Comparison of ENCODE assay signal across 19 cellular contexts in genomic region chr19:7832781-7833180, GRCh38. TPM values are rescaled to one million over a fixed set of nuclear protein-coding genes. Genes with fewer than 3 reads are reported as not detected.
DNase-seq lines count a peak whose midpoint lies in the region; TF ChIP-seq lines count a peak whose summit lies in the region.
"Had no signal": no experiment of that assay in that cellular context is flagged by ENCODE, and none has a peak within 500 bp of the region (broad histone marks: within the 10 kb centered on the region; RNA-seq: fewer than 3 reads in every experiment).

No MANE protein-coding gene starts in this region.

- no peak overlapping the region for H2AFZ ChIP-seq in mesenchymal stem cell (ENCODE audit: low read depth, low read length)
- H2AFZ ChIP-seq: parathyroid adenoma had no signal

- H3K27me3 ChIP-seq in left ventricle myocardium inferior (ENCODE audit: low read depth) (no peaks in the 10 kb centered on the region), mesenchymal stem cell (ENCODE audit: control insufficient read depth in 1 of 2, insufficient read depth in 1 of 2, low read length in 2 of 2) (peaks cover 0 to 8% of the 10 kb centered on the region in 2 experiments), vagina (no peaks in the 10 kb centered on the region)
- H3K27me3 ChIP-seq: gastrocnemius medialis had no signal

- H3K27me3 Mint-ChIP-seq in dendritic cell treated with granulocyte-macrophage colony-stimulating factor and Interleukin-4, amounts not matched to agents 40 ng/mL and 50 ng/mL, for 4 days = peaks cover 3% of the 10 kb centered on the region
- H3K27me3 Mint-ChIP-seq in activated naive CD4-positive, alpha-beta T cell treated with anti-CD3 and anti-CD28 coated beads, Interleukin-2, amount 10 ng/mL, durations not matched to agents 7 days and 5 days = peaks cover 31% of the 10 kb centered on the region

- peaks cover 41% of the 10 kb centered on the region for H3K4me1 Mint-ChIP-seq in dendritic cell treated with granulocyte-macrophage colony-stimulating factor and Interleukin-4, amounts not matched to agents 40 ng/mL and 50 ng/mL, for 4 days (ENCODE audit: low read depth)
- peaks cover 28% of the 10 kb centered on the region for H3K4me1 Mint-ChIP-seq in activated naive CD4-positive, alpha-beta T cell treated with anti-CD3 and anti-CD28 coated beads, Interleukin-2, amount 10 ng/mL, durations not matched to agents 7 days and 5 days

- no peak overlapping the region for H4K91ac ChIP-seq in mesenchymal stem cell (ENCODE audit: low read length)

- no peak overlapping the region for H2BK120ac ChIP-seq in mesenchymal stem cell (ENCODE audit: low read depth, low read length)

- TF ChIP-seq POLR2A in vagina (IDR thresholded peaks at IDR 0.05) = no peak

- no peaks in the 10 kb centered on the region for H3K36me3 ChIP-seq in left ventricle myocardium inferior
- H3K36me3 ChIP-seq in mesenchymal stem cell (ENCODE audit: control insufficient read depth in 1 of 2, insufficient read depth in 2 of 2, low read depth in 1 of 2, low read length in 2 of 2) = peaks cover 0 to 5% of the 10 kb centered on the region in 2 experiments
- H3K36me3 ChIP-seq in vagina = no peaks in the 10 kb centered on the region
- H3K36me3 ChIP-seq: gastrocnemius medialis, WERI-Rb-1 had no signal

- no peak overlapping the region for H3K4me3 Mint-ChIP-seq in dendritic cell treated with granulocyte-macrophage colony-stimulating factor and Interleukin-4, amounts not matched to agents 40 ng/mL and 50 ng/mL, for 4 days
- no peak overlapping the region for H3K4me3 Mint-ChIP-seq in activated naive CD4-positive, alpha-beta T cell treated with anti-CD3 and anti-CD28 coated beads, Interleukin-2, amount 10 ng/mL, durations not matched to agents 7 days and 5 days

- H3K9me3 ChIP-seq in left ventricle myocardium inferior (replicated peaks) = no peaks in the 10 kb centered on the region
- H3K9me3 ChIP-seq in mesenchymal stem cell (ENCODE audit: control insufficient read depth, low read length) = no peaks in the 10 kb centered on the region
- no peaks in the 10 kb centered on the region for H3K9me3 ChIP-seq in vagina
- H3K9me3 ChIP-seq: A549, gastrocnemius medialis had no signal

- peak overlapping the region; percentile 61 for H3K9ac ChIP-seq in mesenchymal stem cell (ENCODE audit: low read length)
- H3K9ac ChIP-seq: parathyroid adenoma had no signal

- peak overlapping the region; percentile 25 for H3K4me3 ChIP-seq in left ventricle myocardium inferior
- H3K4me3 ChIP-seq in mesenchymal stem cell (ENCODE audit: insufficient read depth in 1 of 2, low read depth in 1 of 2, low read length in 2 of 2) = peak overlapping the region in 1 of 2 experiments; percentile 38
- H3K4me3 ChIP-seq in vagina = no peak overlapping the region
- H3K4me3 ChIP-seq: A549, gastrocnemius medialis had no signal

- TF ChIP-seq CTCF in left ventricle myocardium inferior (IDR thresholded peaks at IDR 0.05; ENCODE audit: borderline replicate concordance) (no peak), vagina (IDR thresholded peaks at IDR 0.05) (no peak)

- no peak overlapping the region for H2BK5ac ChIP-seq in mesenchymal stem cell (ENCODE audit: low read depth, low read length, poor library complexity, severe bottlenecking)

- H3K4me1 ChIP-seq in left ventricle myocardium inferior (peaks cover 35% of the 10 kb centered on the region), mesenchymal stem cell (ENCODE audit: control insufficient read depth, insufficient read depth, low read depth, low read length) (peaks cover 30% of the 10 kb centered on the region), vagina (peaks cover 40% of the 10 kb centered on the region)

- no peaks in the 10 kb centered on the region for H3K9me3 Mint-ChIP-seq in dendritic cell treated with granulocyte-macrophage colony-stimulating factor and Interleukin-4, amounts not matched to agents 40 ng/mL and 50 ng/mL, for 4 days
- no peaks in the 10 kb centered on the region for H3K9me3 Mint-ChIP-seq in activated naive CD4-positive, alpha-beta T cell treated with anti-CD3 and anti-CD28 coated beads, Interleukin-2, amount 10 ng/mL, durations not matched to agents 7 days and 5 days
- H3K9me3 Mint-ChIP-seq: activated T-helper 2 cell treated with anti-CD3 and anti-CD28 coated beads, Interferon-gamma antibody, Interleukin-2, Interleukin-4, amounts not matched to agents 10 μg/mL and 5 μg/mL and 100 μg/mL, durations not matched to agents 14 hours and 24 hours and 36 hours had no signal

- H3K14ac ChIP-seq in mesenchymal stem cell (ENCODE audit: low read length in 2 of 2) = no peak overlapping the region

- H3K79me1 ChIP-seq in mesenchymal stem cell (replicated peaks; ENCODE audit: low read length, poor library complexity, severe bottlenecking) = peaks cover 27% of the 10 kb centered on the region

- no peak overlapping the region for H4K8ac ChIP-seq in mesenchymal stem cell (ENCODE audit: low read length)

- CTCF ChIA-PET in activated naive CD4-positive, alpha-beta T cell treated with anti-CD3 and anti-CD28 coated beads, Interleukin-2, amount 10 ng/mL, durations not matched to agents 7 days and 5 days (lab: Charles Lee) = no interaction called here

- no peak overlapping the region for H3K23ac ChIP-seq in mesenchymal stem cell (ENCODE audit: low read length in 2 of 2)

- no peak overlapping the region for H3K18ac ChIP-seq in mesenchymal stem cell (ENCODE audit: low read depth in 1 of 2, low read length in 2 of 2)

- no peak overlapping the region for H2BK15ac ChIP-seq in mesenchymal stem cell (ENCODE audit: low read depth, poor library complexity, severe bottlenecking)

- H3K4ac ChIP-seq in mesenchymal stem cell (ENCODE audit: low read depth in 1 of 2, low read length in 2 of 2) = no peak overlapping the region

- H2AK5ac ChIP-seq in mesenchymal stem cell (ENCODE audit: low read length, severe bottlenecking) = no peak overlapping the region

- 93% methylated on average over 12 of the region's 12 CpGs for WGBS in mesenchymal stem cell

- H3K4me2 ChIP-seq in mesenchymal stem cell (ENCODE audit: low read length, poor library complexity, severe bottlenecking) = no peak overlapping the region
- H3K4me2 ChIP-seq: A549 had no signal

- peak overlapping the region; percentile 28 for H3K27ac Mint-ChIP-seq in dendritic cell treated with granulocyte-macrophage colony-stimulating factor and Interleukin-4, amounts not matched to agents 40 ng/mL and 50 ng/mL, for 4 days
- H3K27ac Mint-ChIP-seq in activated naive CD4-positive, alpha-beta T cell treated with anti-CD3 and anti-CD28 coated beads, Interleukin-2, amount 10 ng/mL, durations not matched to agents 7 days and 5 days = no peak overlapping the region
- H3K27ac Mint-ChIP-seq: activated T-helper 2 cell treated with anti-CD3 and anti-CD28 coated beads, Interferon-gamma antibody, Interleukin-2, Interleukin-4, amounts not matched to agents 10 μg/mL and 5 μg/mL and 100 μg/mL, durations not matched to agents 14 hours and 24 hours and 36 hours had no signal

- DNase-seq in left ventricle myocardium inferior (no peak), cardiac septum (ENCODE audit: low spot score) (no peak), mesenchymal stem cell (no peak), vagina (ENCODE audit: extremely low spot score in 2 of 2) (no peak), NCI-H2227 treated with DMSO at 0.1 percent for 48 hours (lab: John Stamatoyannopoulos, UW) (no peak), kidney glomerular epithelial cell (lab: John Stamatoyannopoulos, UW) (no peak)
- DNase-seq in activated naive CD4-positive, alpha-beta T cell treated with anti-CD3 and anti-CD28 coated beads, Interleukin-2, amount 10 ng/mL, durations not matched to agents 7 days and 5 days = no peak
- DNase-seq: activated CD8-positive, alpha-beta memory T cell treated with anti-CD3 and anti-CD28 coated beads for 24 hours; aorta; gastrocnemius medialis; NCI-H1417; NCI-H345; stimulated activated CD4-positive, alpha-beta T cell treated with anti-CD3 and anti-CD28 coated beads, Interleukin-12 subunit alpha, Interleukin-12 subunit beta, amount 100 ng/mL, for 4 hours; WERI-Rb-1 had no signal

- intact Hi-C loops in left ventricle myocardium inferior (cut with micrococcal nuclease) = no loop called here
- intact Hi-C loops in cardiac septum (cut with DNase I) = loop anchor here (5.0 kb wide), 1 partner anchor 70 kb away; the partner anchor contains the start of gene MAP2K7
- intact Hi-C loops in dendritic cell treated with granulocyte-macrophage colony-stimulating factor and Interleukin-4, amounts not matched to agents 40 ng/mL and 50 ng/mL, for 4 days (cut with micrococcal nuclease) = no loop called here
- intact Hi-C loops in vagina (cut with DNase I) = no loop called here

- no peak overlapping the region for H2BK12ac ChIP-seq in mesenchymal stem cell (ENCODE audit: low read length in 2 of 2)

- H3K27ac ChIP-seq in left ventricle myocardium inferior (replicated peaks) (peak overlapping the region; percentile 73), mesenchymal stem cell (ENCODE audit: low read length, poor library complexity, severe bottlenecking) (no peak overlapping the region), vagina (peak overlapping the region; percentile 39)
- H3K27ac ChIP-seq: A549, gastrocnemius medialis, parathyroid adenoma, WERI-Rb-1 had no signal

- no peaks in the 10 kb centered on the region for H3K36me3 Mint-ChIP-seq in dendritic cell treated with granulocyte-macrophage colony-stimulating factor and Interleukin-4, amounts not matched to agents 40 ng/mL and 50 ng/mL, for 4 days (ENCODE audit: low read depth)
- H3K36me3 Mint-ChIP-seq in activated naive CD4-positive, alpha-beta T cell treated with anti-CD3 and anti-CD28 coated beads, Interleukin-2, amount 10 ng/mL, durations not matched to agents 7 days and 5 days = no peaks in the 10 kb centered on the region

RNA-seq across cellular contexts. Expression of gene EVI5L, which starts 2.8 kb away (rescaled TPM):
- total RNA-seq in left ventricle myocardium inferior (22.9 TPM), cardiac septum (23.6 TPM), vagina (17.2 TPM)
- 13.3 TPM for polyA plus RNA-seq in mesenchymal stem cell (2013, experiment 1 of 2)
- polyA plus RNA-seq in mesenchymal stem cell (2013, experiment 2 of 2) = 13.1 TPM

RNA-seq across cellular contexts. Expression of gene PRR36, which starts 41.4 kb away (rescaled TPM):
- not detected for total RNA-seq in left ventricle myocardium inferior
- 0.13 TPM for total RNA-seq in cardiac septum
- 0.32 TPM for polyA plus RNA-seq in mesenchymal stem cell (2013, experiment 1 of 2)
- polyA plus RNA-seq in mesenchymal stem cell (2013, experiment 2 of 2) = 0.25 TPM
- not detected for total RNA-seq in vagina
- total RNA-seq: gastrocnemius medialis had no signal

RNA-seq across cellular contexts. Expression of gene LRRC8E, which starts 55.5 kb away (rescaled TPM):
- total RNA-seq in left ventricle myocardium inferior = 0.44 TPM
- total RNA-seq in cardiac septum = 0.30 TPM
- polyA plus RNA-seq in mesenchymal stem cell (2013, experiment 1 of 2) = 3.7 TPM
- 4.0 TPM for polyA plus RNA-seq in mesenchymal stem cell (2013, experiment 2 of 2)
- 6.6 TPM for total RNA-seq in vagina
- total RNA-seq: activated T-helper 2 cell treated with anti-CD3 and anti-CD28 coated beads, Interferon-gamma antibody, Interleukin-2, Interleukin-4, amounts not matched to agents 10 μg/mL and 5 μg/mL and 100 μg/mL, durations not matched to agents 14 hours and 24 hours and 36 hours; mononuclear cell had no signal
- polyA plus RNA-seq: aorta had no signal
